ENCODE assay signal across 15 cellular contexts in genomic region chr19:36059180-36059910, GRCh38. TPM values are rescaled to one million over a fixed set of nuclear protein-coding genes. Genes with fewer than 3 reads are reported as not detected.
"Had no signal": no experiment of that assay in that cellular context is flagged by ENCODE, and none has a peak within 500 bp of the region (broad histone marks: within the 10 kb centered on the region; RNA-seq: fewer than 3 reads in every experiment).

No MANE protein-coding gene starts in this region.

- H3K27me3 Mint-ChIP-seq: activated CD8-positive, alpha-beta memory T cell treated with anti-CD3 and anti-CD28 coated beads, Interleukin-2, amount 10 ng/mL, durations not matched to agents 7 days and 5 days; activated naive CD8-positive, alpha-beta T cell; activated T-cell treated with anti-CD3 and anti-CD28 coated beads, Interleukin-2, amount 50 U/mL, for 24 hours had no signal

- H3K9me3 ChIP-seq: stomach, thoracic aorta had no signal

- H3K9me3 Mint-ChIP-seq: activated T-cell treated with anti-CD3 and anti-CD28 coated beads, Interleukin-2, amount 50 U/mL, for 24 hours; nephron progenitor cell had no signal

- H3K4me3 ChIP-seq: skin epidermis, stomach, thoracic aorta had no signal

- H3K36me3 Mint-ChIP-seq: activated naive CD8-positive, alpha-beta T cell had no signal

- H3K27ac ChIP-seq: skin epidermis, stomach, thoracic aorta had no signal

- H3K36me3 ChIP-seq: thoracic aorta had no signal

- H3K27ac Mint-ChIP-seq: activated CD8-positive, alpha-beta memory T cell treated with anti-CD3 and anti-CD28 coated beads, Interleukin-2, amount 10 ng/mL, durations not matched to agents 7 days and 5 days; activated naive CD8-positive, alpha-beta T cell; activated T-cell treated with anti-CD3 and anti-CD28 coated beads, Interleukin-2, amount 50 U/mL, for 24 hours; nephron progenitor cell had no signal

- DNase-seq: activated CD4-positive, CD25-positive, alpha-beta regulatory T cell; activated CD8-positive, alpha-beta memory T cell treated with anti-CD3 and anti-CD28 coated beads, Interleukin-2, amount 10 ng/mL, durations not matched to agents 7 days and 5 days; activated effector memory CD4-positive, alpha-beta T cell treated with Interleukin-2 at 50 U/mL for 16 hours; activated T-cell treated with anti-CD3 and anti-CD28 coated beads, Interleukin-2, amount 50 U/mL, for 24 hours; cerebellar nuclear complex; dermis blood vessel endothelial cell; mammary epithelial cell; nephron progenitor cell; stomach had no signal

- H3K4me3 Mint-ChIP-seq: activated CD8-positive, alpha-beta memory T cell treated with anti-CD3 and anti-CD28 coated beads, Interleukin-2, amount 10 ng/mL, durations not matched to agents 7 days and 5 days; activated naive CD8-positive, alpha-beta T cell; activated T-cell treated with anti-CD3 and anti-CD28 coated beads, Interleukin-2, amount 50 U/mL, for 24 hours; nephron progenitor cell had no signal

- H3K27me3 ChIP-seq: stomach had no signal

- ATAC-seq: activated CD8-positive, alpha-beta memory T cell treated with anti-CD3 and anti-CD28 coated beads, Interleukin-2, amount 10 ng/mL, durations not matched to agents 7 days and 5 days; esophagus mucosa had no signal

RNA-seq across cellular contexts. Expression of gene SYNE4, which starts 50.7 kb away (rescaled TPM):
- total RNA-seq: fibroblast of villous mesenchyme, osteocyte had no signal
